Comparison of ENCODE assay signal across 23 cellular contexts in genomic region chr7:144786079-144786478, GRCh38.
"Had no signal": no experiment of that assay in that cellular context is flagged by ENCODE, and none has a peak within 500 bp of the region (broad histone marks: within the 10 kb centered on the region; RNA-seq: fewer than 3 reads in every experiment).

No MANE protein-coding gene starts in this region.

- H3K27me3 ChIP-seq: breast epithelium, colonic mucosa, dorsolateral prefrontal cortex, esophagus squamous epithelium, gastrocnemius medialis, neutrophil, ovary, spleen, vagina had no signal

- H3K9me3 ChIP-seq: breast epithelium, colonic mucosa, esophagus squamous epithelium, gastrocnemius medialis, neutrophil, ovary, prostate gland, spleen, thoracic aorta, vagina had no signal

- H3K4me3 ChIP-seq: breast epithelium, colonic mucosa, dorsolateral prefrontal cortex, esophagus squamous epithelium, gastrocnemius medialis, ovary, prostate gland, spleen, thoracic aorta, vagina had no signal

- H3K36me3 ChIP-seq: breast epithelium, colonic mucosa, esophagus squamous epithelium, gastrocnemius medialis, neutrophil, ovary, prostate gland, spleen, thoracic aorta, vagina had no signal

- ATAC-seq: gastrocnemius medialis; natural killer cell treated with Interleukin-12 subunit alpha and Interleukin-12 subunit beta and Interleukin-15 and Interleukin-18, amount 100 ng/mL, for 72 hours had no signal

- H3K27ac ChIP-seq: breast epithelium, colonic mucosa, dorsolateral prefrontal cortex, esophagus squamous epithelium, gastrocnemius medialis, neutrophil, ovary, prostate gland, spleen, thoracic aorta, vagina had no signal

- DNase-seq: activated CD4-positive, alpha-beta memory T cell treated with anti-CD3 and anti-CD28 coated beads for 36 hours; activated CD4-positive, alpha-beta T cell treated with anti-CD3 and anti-CD28 coated beads for 48 hours; activated CD4-positive, CD25-positive, alpha-beta regulatory T cell; activated naive CD4-positive, alpha-beta T cell treated with Interleukin-2 at 50 U/mL for 16 hours; activated naive CD8-positive, alpha-beta T cell treated with anti-CD3 and anti-CD28 coated beads, Interleukin-2, amount 10 ng/mL, durations not matched to agents 7 days and 5 days; activated T-cell treated with anti-CD3 and anti-CD28 coated beads, Interleukin-2, amount 50 U/mL, for 48 hours; amniotic stem cell; colonic mucosa; dorsolateral prefrontal cortex; esophagus squamous epithelium; gastrocnemius medialis; head of caudate nucleus; hypothalamus; ovary; spleen; stimulated activated CD4-positive, alpha-beta T cell treated with anti-CD3 and anti-CD28 coated beads, Interleukin-4, amount 100 ng/mL, for 1 hour; stimulated activated naive CD4-positive, alpha-beta T cell had no signal
